ENCODE assay signal across 25 cellular contexts in genomic region chr6:107473660-107474059, GRCh38. TPM values are rescaled to one million over a fixed set of nuclear protein-coding genes. Genes with fewer than 3 reads are reported as not detected.
DNase-seq lines count a peak whose midpoint lies in the region; ATAC-seq, FAIRE-seq and TF ChIP-seq lines count a peak whose summit lies in the region.
"Had no signal": no experiment of that assay in that cellular context is flagged by ENCODE, and none has a peak within 500 bp of the region (broad histone marks: within the 10 kb centered on the region; RNA-seq: fewer than 3 reads in every experiment).

No MANE protein-coding gene starts in this region.

- peak; percentile 29 for DNase-seq in NCI-H2171 treated with DMSO at 0.1 percent for 48 hours (lab: John Stamatoyannopoulos, UW)
- no peak for DNase-seq in NCI-H2171 (lab: John Stamatoyannopoulos, UW)
- no peak for DNase-seq in Panc1 (ENCODE audit: low read depth, low spot score)
- DNase-seq in fibroblast of the aortic adventitia (ENCODE audit: low read depth): peak; percentile 7
- no peak for DNase-seq in small intestine
- DNase-seq in adrenal gland: no peak
- no peak for DNase-seq in AG20443 (ENCODE audit: low spot score)
- DNase-seq: 8988T; ACHN; CD4-positive, CD25-positive, alpha-beta regulatory T cell; DMS53; Karpas-422; NCI-H1092; NCI-H1417 treated with DMSO at 0.1 percent for 48 hours; NCI-H187 treated with DMSO at 0.1 percent for 48 hours; NCI-H446 treated with DMSO at 0.1 percent for 48 hours; NCI-H526; SHP77 had no signal

- CTCF ChIA-PET in Panc1 (lab: Charles Lee): interaction anchor here (0.6 kb wide), 1 partner anchor 342 kb away, joined by 5 read pairs; no protein-coding TSS in a partner anchor

- no peak overlapping the region for H3K27ac ChIP-seq in Panc1 (ENCODE audit: low read length)
- H3K27ac ChIP-seq in small intestine (ENCODE audit: low read depth in 1 of 2, low read length in 1 of 2): no peak overlapping the region
- no peak overlapping the region for H3K27ac ChIP-seq in adrenal gland
- H3K27ac ChIP-seq: BLaER1, RWPE1 had no signal

- peaks cover 3% of the 10 kb centered on the region; the same call in 1 of the 2 replicates for H3K27me3 ChIP-seq in Panc1 (ENCODE audit: control insufficient read depth, insufficient read depth, low read length)
- no peaks in the 10 kb centered on the region for H3K27me3 ChIP-seq in small intestine (ENCODE audit: control insufficient read depth in 2 of 2, insufficient read depth in 2 of 2, low read length in 2 of 2)
- H3K27me3 ChIP-seq in adrenal gland: no peaks in the 10 kb centered on the region
- H3K27me3 ChIP-seq: BLaER1 had no signal

- intact Hi-C loops in Panc1 (cut with micrococcal nuclease; ENCODE audit: unreplicated experiment): no loop called here
- intact Hi-C loops in adrenal gland (cut with DNase I): no loop called here

- no peak for FAIRE-seq in small intestine (lab: Jason Lieb, UNC)
- FAIRE-seq: G401.6, GM12878, HepG2 had no signal

- BruUV-seq in Panc1 (replicated peaks; lab: Mats Ljungman, UMichigan): no TSS peak

- TF ChIP-seq POLR2A in adrenal gland (IDR thresholded peaks at IDR 0.05): no peak

- TF ChIP-seq CTCF in Panc1 (IDR thresholded peaks at IDR 0.05) (no peak), fibroblast of the aortic adventitia (IDR thresholded peaks at IDR 0.05; ENCODE audit: insufficient read depth, low read length) (no peak), adrenal gland (IDR thresholded peaks at IDR 0.05) (no peak)

- H3K4me3 ChIP-seq in Panc1 (ENCODE audit: low read depth in 2 of 2, low read length in 2 of 2) (no peak overlapping the region), fibroblast of the aortic adventitia (ENCODE audit: low read depth, low read length) (no peak overlapping the region), small intestine (ENCODE audit: low read depth in 1 of 2, low read length in 2 of 2) (no peak overlapping the region), adrenal gland (no peak overlapping the region)
- H3K4me3 ChIP-seq: BLaER1, GM12878 had no signal

- ATAC-seq in Panc1: peak; percentile 68
- ATAC-seq in HG02970 (IDR thresholded peaks at IDR 0.05; ENCODE audit: low FRiP score, unreplicated experiment): no peak
- ATAC-seq: GM12878, HCT116, HepG2 had no signal

- no peaks in the 10 kb centered on the region for H3K36me3 ChIP-seq in Panc1 (ENCODE audit: control insufficient read depth, insufficient read depth, low read length)
- H3K36me3 ChIP-seq in small intestine (ENCODE audit: control insufficient read depth in 2 of 2, insufficient read depth in 2 of 2, low read length in 2 of 2): no peaks in the 10 kb centered on the region
- no peaks in the 10 kb centered on the region for H3K36me3 ChIP-seq in adrenal gland (replicated peaks in 1 of 2)
- H3K36me3 ChIP-seq: BLaER1 had no signal

- POLR2A ChIA-PET in Panc1 (lab: Charles Lee): no interaction called here

- H3K9me3 ChIP-seq in Panc1 (ENCODE audit: control insufficient read depth, insufficient read depth, low read depth, low read length) (no peaks in the 10 kb centered on the region), small intestine (ENCODE audit: control insufficient read depth, low read depth) (no peaks in the 10 kb centered on the region), adrenal gland (replicated peaks in 1 of 3) (no peaks in the 10 kb centered on the region)
- H3K9me3 ChIP-seq: BLaER1 had no signal

- H3K4me1 ChIP-seq in Panc1 (ENCODE audit: control insufficient read depth, insufficient read depth, low read length) (no peaks in the 10 kb centered on the region), small intestine (ENCODE audit: control insufficient read depth in 2 of 2, insufficient read depth in 1 of 2, low read depth in 1 of 2, low read length in 1 of 2) (no peaks in the 10 kb centered on the region), adrenal gland (replicated peaks in 1 of 2) (no peaks in the 10 kb centered on the region)
- H3K4me1 ChIP-seq: BLaER1 had no signal

- 43 to 67% (median 60%) methylated on average over 5 of the region's 5 CpGs for whole genome bisulfite sequencing in small intestine, 3 donors
- WGBS in adrenal gland, 4 donors: 65 to 72% (median 67%) methylated on average over 5 of the region's 5 CpGs

- in situ Hi-C loops in Panc1 (cut with HindIII; ENCODE audit: low pct_unique_long_range_greater_than_20kb, low sequenced_read_pairs): no loop called here

RNA-seq across cellular contexts. Expression of gene PDSS2, which starts 14.3 kb away (rescaled TPM):
- total RNA-seq in Panc1 (2021; ENCODE audit: unreplicated experiment): 17.7 TPM
- 10.6 TPM for polyA plus RNA-seq in Panc1 (2012; ENCODE audit: insufficient read length)
- 10.1 and 14.4 TPM in 2 replicates for total RNA-seq in fibroblast of the aortic adventitia (ENCODE audit: low replicate concordance)
- 10 to 100 TPM in 1 of 3 donors, 1 to 10 TPM in 2; 6.5 to 13.4 (median 9.8) TPM for polyA plus RNA-seq in small intestine
- total RNA-seq in adrenal gland: 10 to 100 TPM; 24.1 to 39.8 (median 28.4) TPM
- polyA plus RNA-seq in adrenal gland: 10 to 100 TPM in 1 of 3 donors, 1 to 10 TPM in 2; 6.4 to 27.4 (median 6.6) TPM

RNA-seq across cellular contexts. Expression of gene SOBP, which starts 16.3 kb away (rescaled TPM):
- total RNA-seq in Panc1 (2021; ENCODE audit: unreplicated experiment) (9.0 TPM), fibroblast of the aortic adventitia (ENCODE audit: low replicate concordance) (7.4 and 7.9 TPM in 2 replicates), adrenal gland (10 to 100 TPM in 6 of 8 donors, 1 to 10 TPM in 2; 7.4 to 25.6 (median 15.1) TPM)
- polyA plus RNA-seq in Panc1 (2012; ENCODE audit: insufficient read length): 10.0 TPM
- polyA plus RNA-seq in small intestine (1 to 10 TPM in 2 of 3 donors, not detected in 1; 1.1 to 1.6 TPM), adrenal gland (10 to 100 TPM in 1 of 3 donors, 1 to 10 TPM in 2; 5.6 to 13.9 (median 9.7) TPM)
- total RNA-seq: CD4-positive, CD25-positive, alpha-beta regulatory T cell had no signal

Comparison
In these comparisons a context has a peak if more than half of its experiments do, and no peak if none do; other contexts are left out.
1. DNase-seq: peak in NCI-H2171 treated with DMSO at 0.1 percent for 48 hours (single experiment) and fibroblast of the aortic adventitia (single experiment); none in NCI-H2171 (single experiment), Panc1 (single experiment), small intestine (single experiment), adrenal gland (0 of 7) and AG20443 (single experiment).